Comparison of ENCODE assay signal across 6 cellular contexts in genomic region chr6:41073968-41074691, GRCh38. TPM values are rescaled to one million over a fixed set of nuclear protein-coding genes. Genes with fewer than 3 reads are reported as not detected.
DNase-seq lines count a peak whose midpoint lies in the region; ATAC-seq and TF ChIP-seq lines count a peak whose summit lies in the region.

No MANE protein-coding gene starts in this region.

- no peak for ATAC-seq in thoracic aorta (ENCODE audit: insufficient number of reproducible peaks, low FRiP score, low read depth)

- peaks cover 15 to 36% of the 10 kb centered on the region in 2 donors for H3K4me1 ChIP-seq in thoracic aorta (ENCODE audit: control insufficient read depth in 1 of 2, low read depth in 2 of 2)

- peak overlapping the region; percentile 97 for H3K27ac ChIP-seq in thoracic aorta

- no peak for TF ChIP-seq CTCF in foreskin fibroblast (IDR thresholded peaks at IDR 0.05; ENCODE audit: low read depth, low read length)
- TF ChIP-seq CTCF in thoracic aorta (IDR thresholded peaks at IDR 0.05) = no peak

- no peaks in the 10 kb centered on the region for H3K27me3 ChIP-seq in thoracic aorta (replicated peaks; ENCODE audit: insufficient read depth)

- no peaks in the 10 kb centered on the region for H3K36me3 ChIP-seq in thoracic aorta

- no peaks in the 10 kb centered on the region for H3K9me3 ChIP-seq in thoracic aorta

- DNase-seq in GF-D8 (lab: John Stamatoyannopoulos, UW) (peak; percentile 20), OCI-M1 (lab: John Stamatoyannopoulos, UW) (peak; percentile 76), foreskin fibroblast (peak; percentile 18 to 43), thoracic aorta (ENCODE audit: low spot score) (no peak), NOMO-1 treated with dmso at 0.1 percent for 144 hours (lab: John Stamatoyannopoulos, UW; ENCODE audit: unreplicated experiment) (no peak)
- DNase-seq in activated CD8-positive, alpha-beta memory T cell treated with anti-CD3 and anti-CD28 coated beads, Interleukin-2, amount 50 U/mL, for 48 hours = no peak

- H3K4me3 ChIP-seq in foreskin fibroblast (ENCODE audit: low read depth in 1 of 2, low read length in 2 of 2) (peak overlapping the region; percentile 88 to 97), thoracic aorta (peak overlapping the region; percentile 83)

RNA-seq across cellular contexts. Expression of gene NFYA, which starts 1.4 kb away (rescaled TPM):
- 10 to 100 TPM in 1 of 2 donors, 1 to 10 TPM in 1; 9.2 to 20.6 TPM for total RNA-seq in thoracic aorta

RNA-seq across cellular contexts. Expression of gene OARD1, which starts 2.0 kb away (rescaled TPM):
- total RNA-seq in thoracic aorta = 10 to 100 TPM in 1 of 2 donors, 1 to 10 TPM in 1; 3.1 to 15.0 TPM

RNA-seq across cellular contexts. Expression of gene APOBEC2, which starts 21.1 kb away (rescaled TPM):
- total RNA-seq in thoracic aorta = not detected

RNA-seq across cellular contexts. Expression of gene TSPO2, which starts 31.9 kb away (rescaled TPM):
- not detected for total RNA-seq in thoracic aorta

RNA-seq across cellular contexts. Expression of gene UNC5CL, which starts 35.1 kb away (rescaled TPM):
- total RNA-seq in thoracic aorta = 1 to 10 TPM; 2.2 to 7.9 TPM

Comparison
In these comparisons a context has a peak if more than half of its experiments do, and no peak if none do; other contexts are left out.
1. DNase-seq: peak in GF-D8 (single experiment), OCI-M1 (single experiment) and foreskin fibroblast (2 of 2); none in thoracic aorta (single experiment), NOMO-1 treated with dmso at 0.1 percent for 144 hours (single experiment) and activated CD8-positive, alpha-beta memory T cell treated with anti-CD3 and anti-CD28 coated beads, Interleukin-2, amount 50 U/mL, for 48 hours (single experiment).